15 cellular contexts compared by ENCODE assay signal in the genomic region with DNA sequence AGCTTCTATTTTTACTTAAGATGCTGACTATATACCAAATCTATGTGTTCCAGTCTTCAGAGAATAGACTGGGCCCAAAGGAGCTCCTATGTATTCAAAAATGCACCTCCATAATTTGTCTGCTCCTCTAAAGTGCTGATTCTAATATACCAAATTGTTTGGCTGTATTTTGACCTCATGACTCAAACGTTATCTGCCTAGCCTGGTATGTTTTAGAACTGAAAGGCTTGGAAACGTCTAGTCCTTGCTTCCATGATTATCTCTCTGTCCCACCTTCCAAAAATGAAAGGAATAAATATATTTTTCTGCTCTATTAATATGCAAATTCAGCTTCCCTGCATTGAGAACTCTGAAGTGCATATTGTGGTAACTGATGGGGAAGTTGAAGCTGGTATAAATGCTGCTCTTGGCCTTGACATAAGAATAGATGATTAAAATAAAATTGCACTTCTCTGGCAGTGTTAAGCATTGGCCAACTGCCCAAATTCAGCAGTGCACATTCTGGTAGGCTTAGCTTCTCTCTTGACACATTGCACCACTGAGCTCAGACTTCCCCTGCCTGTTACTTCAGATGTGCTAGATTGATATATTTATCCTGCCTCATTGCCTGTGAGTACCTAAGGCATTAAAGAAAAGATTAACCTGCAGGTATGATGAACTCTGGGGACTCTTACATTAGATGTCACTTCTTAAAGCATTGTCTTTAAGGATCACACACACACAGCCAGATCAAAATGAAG.
"Had no signal": no experiment of that assay in that cellular context is flagged by ENCODE, and none has a peak within 500 bp of the region (broad histone marks: within the 10 kb centered on the region; RNA-seq: fewer than 3 reads in every experiment).

No MANE protein-coding gene starts in this region.

- H3K27me3 Mint-ChIP-seq: activated T-helper 17 cell treated with anti-CD3 and anti-CD28 coated beads, Interleukin-2, amount 50 U/mL, for 72 hours had no signal

- H3K4me1 Mint-ChIP-seq: activated T-helper 17 cell treated with anti-CD3 and anti-CD28 coated beads, Interleukin-2, amount 50 U/mL, for 72 hours; nephron progenitor cell had no signal

- H3K4me1 ChIP-seq: stomach, uterus had no signal

- DNase-seq: activated CD4-positive, alpha-beta T cell treated with anti-CD3 and anti-CD28 coated beads for 4 hours; activated CD8-positive, alpha-beta T cell treated with anti-CD3 and anti-CD28 coated beads, Interleukin-2, amount 10 ng/mL, durations not matched to agents 7 days and 5 days; activated naive CD4-positive, alpha-beta T cell treated with anti-CD3 and anti-CD28 coated beads for 36 hours; brain microvascular endothelial cell; cerebellar nuclear complex; mesenchymal stem cell; nephron progenitor cell; stimulated activated CD4-positive, alpha-beta T cell treated with anti-CD3 and anti-CD28 coated beads, Interleukin-15, amount 100 ng/mL, for 24 hours; stimulated activated CD4-positive, alpha-beta T cell treated with anti-CD3 and anti-CD28 coated beads, Interleukin-4, amount 100 ng/mL, for 4 hours; stomach; T-helper 1 cell; uterus had no signal

- H3K36me3 ChIP-seq: brain microvascular endothelial cell, stomach, uterus had no signal

- H3K27ac Mint-ChIP-seq: activated CD8-positive, alpha-beta T cell treated with anti-CD3 and anti-CD28 coated beads, Interleukin-2, amount 10 ng/mL, durations not matched to agents 7 days and 5 days; activated naive CD4-positive, alpha-beta T cell treated with anti-CD3 and anti-CD28 coated beads for 36 hours; activated T-helper 17 cell treated with anti-CD3 and anti-CD28 coated beads, Interleukin-2, amount 50 U/mL, for 72 hours; nephron progenitor cell had no signal

- H3K27me3 ChIP-seq: brain microvascular endothelial cell, dorsolateral prefrontal cortex, stomach, uterus had no signal

- ATAC-seq: activated CD8-positive, alpha-beta T cell treated with anti-CD3 and anti-CD28 coated beads, Interleukin-2, amount 10 ng/mL, durations not matched to agents 7 days and 5 days; activated T-helper 17 cell treated with anti-CD3 and anti-CD28 coated beads, Interleukin-2, amount 50 U/mL, for 72 hours; left lobe of liver had no signal

- H3K4me3 Mint-ChIP-seq: activated CD8-positive, alpha-beta T cell treated with anti-CD3 and anti-CD28 coated beads, Interleukin-2, amount 10 ng/mL, durations not matched to agents 7 days and 5 days; activated naive CD4-positive, alpha-beta T cell treated with anti-CD3 and anti-CD28 coated beads for 36 hours; activated T-helper 17 cell treated with anti-CD3 and anti-CD28 coated beads, Interleukin-2, amount 50 U/mL, for 72 hours; nephron progenitor cell had no signal

- H3K4me3 ChIP-seq: dorsolateral prefrontal cortex, stomach, uterus had no signal

- H3K27ac ChIP-seq: brain microvascular endothelial cell, dorsolateral prefrontal cortex, stomach, uterus had no signal

- H3K9me3 ChIP-seq: uterus had no signal
